Comparison of ENCODE assay signal across 16 cellular contexts in the genomic region with DNA sequence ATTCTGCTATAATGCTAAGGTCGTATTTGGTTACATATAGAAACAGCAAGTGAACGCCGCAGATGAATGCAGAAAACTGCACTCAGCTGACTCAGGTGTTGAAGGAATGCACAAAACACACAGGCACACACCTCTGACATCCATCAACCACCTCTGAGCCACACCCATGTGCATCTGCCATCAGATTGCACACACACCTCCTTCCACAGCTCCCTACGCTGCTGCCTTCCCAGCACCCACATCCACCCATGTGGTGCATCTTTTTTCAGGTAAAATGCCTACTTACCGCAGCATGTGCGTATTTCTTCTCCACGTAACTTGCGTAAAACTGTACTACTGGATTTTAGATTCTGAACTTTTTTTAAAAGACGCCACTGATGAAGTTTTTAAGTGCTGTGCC. TPM values are rescaled to one million over a fixed set of nuclear protein-coding genes. Genes with fewer than 3 reads are reported as not detected.
DNase-seq lines count a peak whose midpoint lies in the region; ATAC-seq, FAIRE-seq and TF ChIP-seq lines count a peak whose summit lies in the region.
"Had no signal": no experiment of that assay in that cellular context is flagged by ENCODE, and none has a peak within 500 bp of the region (broad histone marks: within the 10 kb centered on the region; RNA-seq: fewer than 3 reads in every experiment).

No MANE protein-coding gene starts in this region.

- no peak overlapping the region for H3K27ac ChIP-seq in trophoblast cell (ENCODE audit: low read depth, low read length)
- H3K27ac ChIP-seq in transverse colon, result no peak overlapping the region

- ATAC-seq in T-helper 17 cell (peak; percentile 33), HG02938 (IDR thresholded peaks at IDR 0.05; ENCODE audit: unreplicated experiment) (no peak)
- no peak for ATAC-seq in central memory CD8-positive, alpha-beta T cell (replicated peaks; ENCODE audit: extremely low read depth, poor library complexity, severe bottlenecking)
- ATAC-seq: HepG2 had no signal

- TF ChIP-seq POLR2A in GM12891 (IDR thresholded peaks at IDR 0.05; ENCODE audit: low read depth, low read length) (0 out of 2 replicates have a peak, but pooled peaks have one; percentile 30), transverse colon (IDR thresholded peaks at IDR 0.05) (no peak)

- no peak overlapping the region for H3K4me2 ChIP-seq in trophoblast cell (ENCODE audit: low read length)

- peak overlapping the region; percentile 96 for H3K27ac Mint-ChIP-seq in T-helper 17 cell
- H3K27ac Mint-ChIP-seq in central memory CD8-positive, alpha-beta T cell (ENCODE audit: low read depth), result peak overlapping the region; percentile 98

- H3K4me3 ChIP-seq in trophoblast cell (ENCODE audit: low read depth, low read length) (no peak overlapping the region), transverse colon (no peak overlapping the region)

- H3K79me1 ChIP-seq in trophoblast cell (ENCODE audit: low read length), result peaks cover 7% of the 10 kb centered on the region

- DNase-seq in GM12891 (ENCODE audit: insufficient read length, low spot score) (no peak), T-helper 17 cell (peak in 2 of 3 donors; percentile 20 to 31), trophoblast cell (peak; percentile 60 to 70), transverse colon (no peak), SHP77 (lab: John Stamatoyannopoulos, UW) (no peak)
- DNase-seq in central memory CD8-positive, alpha-beta T cell (ENCODE audit: low spot score in 2 of 2), result no peak
- DNase-seq: NCI-H1436 treated with DMSO at 0.1 percent for 48 hours; NCI-H510A; stimulated activated CD4-positive, alpha-beta T cell treated with anti-CD3 and anti-CD28 coated beads, Interleukin-1b, Interleukin-23, amount 100 ng/mL, for 48 hours; stimulated activated CD8-positive, alpha-beta memory T cell treated with anti-CD3 and anti-CD28 coated beads, Interleukin-4, amount 100 ng/mL, for 48 hours had no signal

- H3K23ac ChIP-seq in trophoblast cell (ENCODE audit: low read length), result peak overlapping the region; percentile 54

- in situ Hi-C loops in transverse colon (cut with MboI; ENCODE audit: low pct_ligation_motif_present in 1 of 4, low pct_unique_long_range_greater_than_20kb in 1 of 4, low sequenced_read_pairs in 3 of 4), result loop anchor here in 1 of 4 donors (5.0 kb wide), 1 partner anchor 69 kb away; no protein-coding TSS in a partner anchor

- H3K79me2 ChIP-seq in trophoblast cell (ENCODE audit: control insufficient read depth, insufficient read depth, low read length, poor library complexity), result peaks cover 6% of the 10 kb centered on the region

- peaks cover 7 to 21% of the 10 kb centered on the region in 2 experiments for H3K4me1 ChIP-seq in trophoblast cell (ENCODE audit: control insufficient read depth in 1 of 2, insufficient read depth in 2 of 2, low read length in 2 of 2)
- peaks cover 0 to 19% (median 6%) of the 10 kb centered on the region in 4 donors for H3K4me1 ChIP-seq in transverse colon

- WGBS in trophoblast cell (ENCODE audit: extremely low coverage, insufficient coverage, insufficient read length), result no CpG with 5 or more reads among the region's 9 CpGs
- 93 to 94% methylated on average over 9 of the region's 9 CpGs for WGBS in transverse colon (ENCODE audit: low coverage in 1 of 2), 2 donors

- no peak for TF ChIP-seq CTCF in transverse colon (IDR thresholded peaks at IDR 0.05)

- TF ChIP-seq EP300 in transverse colon (IDR thresholded peaks at IDR 0.05; ENCODE audit: low read depth), result no peak

- H2BK5ac ChIP-seq in trophoblast cell (ENCODE audit: low read depth, low read length, poor library complexity), result no peak overlapping the region

- intact Hi-C loops in transverse colon (cut with DNase I; ENCODE audit: low total_unique reads), result no loop called here

- no peak overlapping the region for H4K12ac ChIP-seq in trophoblast cell (ENCODE audit: low read depth, low read length)

- H3K9ac ChIP-seq in trophoblast cell (ENCODE audit: low read length), result peak overlapping the region; percentile 31

- no peak overlapping the region for H2AK5ac ChIP-seq in trophoblast cell (ENCODE audit: low read length)

- H3K9me3 ChIP-seq in T-helper 17 cell (ENCODE audit: control insufficient read depth, low read length, poor library complexity, severe bottlenecking) (no peaks in the 10 kb centered on the region), trophoblast cell (ENCODE audit: insufficient read depth, low read depth, low read length) (peaks cover 2% of the 10 kb centered on the region), transverse colon (no peaks in the 10 kb centered on the region)

- H3K27me3 ChIP-seq in trophoblast cell (ENCODE audit: insufficient read depth, low read length) (no peaks in the 10 kb centered on the region), transverse colon (no peaks in the 10 kb centered on the region)

- no peak overlapping the region for H2AFZ ChIP-seq in trophoblast cell (ENCODE audit: insufficient read depth, low read length, poor library complexity)

- no peak overlapping the region for H3K18ac ChIP-seq in trophoblast cell (ENCODE audit: low read length)

- H3K9me3 Mint-ChIP-seq in central memory CD8-positive, alpha-beta T cell, result no peaks in the 10 kb centered on the region

- no peak overlapping the region for H3K14ac ChIP-seq in trophoblast cell (ENCODE audit: low read length)

- peak overlapping the region; percentile 80 for H3K4me3 Mint-ChIP-seq in T-helper 17 cell
- peak overlapping the region; percentile 100 for H3K4me3 Mint-ChIP-seq in central memory CD8-positive, alpha-beta T cell

- FAIRE-seq in GM12891 (lab: Jason Lieb, UNC), result peak; percentile 9
- FAIRE-seq: astrocyte, frontal cortex, HepG2 had no signal

- H3K36me3 ChIP-seq in trophoblast cell (ENCODE audit: control insufficient read depth in 1 of 2, insufficient read depth in 2 of 2, low read length in 2 of 2) (peaks cover 5 to 7% of the 10 kb centered on the region in 2 experiments), transverse colon (no peaks in the 10 kb centered on the region)

- no peak overlapping the region for H4K8ac ChIP-seq in trophoblast cell (ENCODE audit: low read depth, low read length)

- H3K4me1 Mint-ChIP-seq in T-helper 17 cell, result peaks cover 62% of the 10 kb centered on the region
- peaks cover 74% of the 10 kb centered on the region for H3K4me1 Mint-ChIP-seq in central memory CD8-positive, alpha-beta T cell

- no peak overlapping the region for H4K91ac ChIP-seq in trophoblast cell (ENCODE audit: low read depth, low read length)

- no peak overlapping the region for H2BK120ac ChIP-seq in trophoblast cell (ENCODE audit: insufficient read depth, low read length, poor library complexity)

- H3K4ac ChIP-seq in trophoblast cell (ENCODE audit: low read depth, low read length), result peak overlapping the region; percentile 63

- peaks cover 10% of the 10 kb centered on the region for H3K36me3 Mint-ChIP-seq in T-helper 17 cell (ENCODE audit: low read depth)
- peaks cover 61% of the 10 kb centered on the region for H3K36me3 Mint-ChIP-seq in central memory CD8-positive, alpha-beta T cell (ENCODE audit: insufficient read depth)

- no peaks in the 10 kb centered on the region for H3K27me3 Mint-ChIP-seq in T-helper 17 cell
- no peaks in the 10 kb centered on the region for H3K27me3 Mint-ChIP-seq in central memory CD8-positive, alpha-beta T cell

- no peak overlapping the region for H2BK12ac ChIP-seq in trophoblast cell (ENCODE audit: low read length)

TF ChIP-seq in GM12891, 5 proteins besides CTCF, POLR2A, EP300 and RAD21:
- TF ChIP-seq POLR2AphosphoS5 (IDR thresholded peaks at IDR 0.05; ENCODE audit: low read depth, low read length) (no peak), SPI1 (IDR thresholded peaks at IDR 0.05; ENCODE audit: low read depth, low read length) (no peak), POU2F2 (IDR thresholded peaks at IDR 0.05; ENCODE audit: low read depth, low read length) (no peak), PAX5 (IDR thresholded peaks at IDR 0.05; ENCODE audit: insufficient read depth, low read length, severe bottlenecking) (no peak), TAF1 (IDR thresholded peaks at IDR 0.05; ENCODE audit: low read depth, low read length) (no peak)

RNA-seq across cellular contexts. Expression of a gene that starts 7.1 kb away (rescaled TPM):
- polyA plus RNA-seq in GM12891 (2012; ENCODE audit: low read depth, missing spikeins), result 42.9 TPM
- total RNA-seq in T-helper 17 cell (100 to 1,000 TPM; 403 to 408 TPM), transverse colon (100 to 1,000 TPM in 1 of 4 donors, 10 to 100 TPM in 3; 21.2 to 207 (median 49.3) TPM)
- polyA plus RNA-seq in trophoblast cell (2013), result 29.6 and 30.3 TPM in 2 replicates

RNA-seq across cellular contexts. Expression of a gene that starts 13.0 kb away (rescaled TPM):
- polyA plus RNA-seq in GM12891 (2012; ENCODE audit: low read depth, missing spikeins), result not detected
- total RNA-seq in T-helper 17 cell, result not detected
- polyA plus RNA-seq in trophoblast cell (2013), result not detected in 2 replicates
- not detected for total RNA-seq in transverse colon
- total RNA-seq: astrocyte, frontal cortex, HepG2, pulmonary artery endothelial cell had no signal
- polyA plus RNA-seq: BJ, HepG2 had no signal

Comparison
In these comparisons a context has a peak if more than half of its experiments do, and no peak if none do; other contexts are left out.
1. DNase-seq: peak in T-helper 17 cell (2 of 3) and trophoblast cell (2 of 2); none in GM12891 (single experiment), central memory CD8-positive, alpha-beta T cell (0 of 2), transverse colon (single experiment) and SHP77 (0 of 2).